Comparison of ENCODE assay signal across 8 cellular contexts in the genomic region with DNA sequence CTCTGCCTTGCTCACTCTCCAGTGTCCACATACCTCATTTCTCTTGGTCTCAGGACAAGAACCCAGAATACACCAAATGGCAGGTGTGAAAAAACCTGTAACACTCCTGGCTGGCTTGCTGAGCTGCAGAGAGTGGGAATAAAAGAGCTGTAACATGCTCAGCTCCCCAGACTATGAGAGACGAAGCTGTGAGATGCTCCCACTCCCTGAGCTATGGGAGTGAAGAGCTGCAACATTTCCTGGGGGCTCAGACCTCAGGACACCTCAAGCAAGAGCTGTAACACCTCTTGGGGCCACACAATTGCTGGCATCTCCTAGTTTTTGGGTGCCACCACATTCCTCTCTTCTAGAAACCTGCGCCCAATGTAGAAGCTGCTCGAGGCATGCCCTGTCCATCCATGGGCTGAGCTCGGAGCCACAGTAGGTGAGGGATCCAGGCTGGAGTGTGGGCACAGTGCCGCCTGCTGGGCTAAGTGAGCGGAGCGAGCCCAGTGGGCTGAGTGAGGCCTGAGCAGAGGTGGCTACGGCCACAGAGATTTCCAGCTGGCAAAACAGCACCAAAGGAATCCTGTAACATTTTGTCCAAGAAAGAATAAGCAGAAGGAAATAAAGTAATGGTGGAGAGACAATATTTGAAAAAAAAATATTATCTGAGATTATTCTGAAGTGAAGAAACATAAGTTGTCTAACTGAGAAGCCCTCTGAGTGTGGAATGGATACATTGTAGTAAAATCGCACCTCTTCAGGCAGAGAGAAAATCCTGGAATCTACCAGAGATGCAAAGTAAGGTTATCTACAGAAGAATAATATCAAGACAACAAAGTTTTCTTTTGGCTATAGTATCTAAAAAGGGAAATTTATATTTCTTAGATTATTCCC.
DNase-seq lines count a peak whose midpoint lies in the region; ATAC-seq and TF ChIP-seq lines count a peak whose summit lies in the region.

No MANE protein-coding gene starts in this region.

- H4K8ac ChIP-seq in neuronal stem cell (ENCODE audit: low read depth, low read length) = no peak overlapping the region

- H2AFZ ChIP-seq in neuronal stem cell (ENCODE audit: low read length) = peak overlapping the region; percentile 41

- H3K4me3 ChIP-seq in cardiac fibroblast (replicated peaks in 1 of 2; ENCODE audit: low read depth in 2 of 2, low read length in 2 of 2) = no peak overlapping the region
- H3K4me3 ChIP-seq in neuronal stem cell (ENCODE audit: low read length in 2 of 2) = no peak overlapping the region

- intact Hi-C loops in Right ventricle myocardium superior (cut with DNase I) = no loop called here
- intact Hi-C loops in cardiac septum (cut with DNase I) = no loop called here

- no peak overlapping the region for H3K4me3 Mint-ChIP-seq in activated naive CD8-positive, alpha-beta T cell treated with anti-CD3 and anti-CD28 coated beads for 36 hours

- no peaks in the 10 kb centered on the region for H3K79me1 ChIP-seq in neuronal stem cell (ENCODE audit: low read depth, low read length)

- H3K4me1 Mint-ChIP-seq in activated naive CD8-positive, alpha-beta T cell treated with anti-CD3 and anti-CD28 coated beads for 36 hours = no peaks in the 10 kb centered on the region

- no peak overlapping the region for H2BK5ac ChIP-seq in neuronal stem cell (ENCODE audit: low read length)

- no peaks in the 10 kb centered on the region for H3K27me3 ChIP-seq in neuronal stem cell (ENCODE audit: control insufficient read depth in 3 of 3, insufficient read depth in 3 of 3, low read depth in 1 of 3, low read length in 3 of 3)

- no peak overlapping the region for H3K4me2 ChIP-seq in neuronal stem cell (ENCODE audit: insufficient read depth, low read length, poor library complexity, severe bottlenecking)

- TF ChIP-seq CTCF in cardiac fibroblast (IDR thresholded peaks at IDR 0.05; ENCODE audit: low read depth, low read length) = peak; percentile 99

- H3K36me3 Mint-ChIP-seq in activated naive CD8-positive, alpha-beta T cell treated with anti-CD3 and anti-CD28 coated beads for 36 hours = no peaks in the 10 kb centered on the region

- H2BK15ac ChIP-seq in neuronal stem cell (ENCODE audit: low read length) = no peak overlapping the region

- no peaks in the 10 kb centered on the region for H3K4me1 ChIP-seq in neuronal stem cell (ENCODE audit: control insufficient read depth in 2 of 2, insufficient read depth in 1 of 2, low read depth in 1 of 2, low read length in 2 of 2)

- H3K9me3 ChIP-seq in neuronal stem cell (replicated peaks in 1 of 2; ENCODE audit: control insufficient read depth in 2 of 2, insufficient read depth in 1 of 2, low read depth in 1 of 2, low read length in 2 of 2) = no peaks in the 10 kb centered on the region

- H3K9ac ChIP-seq in neuronal stem cell (ENCODE audit: low read depth, low read length, poor library complexity) = no peak overlapping the region

- H3K4ac ChIP-seq in neuronal stem cell (ENCODE audit: low read length) = no peak overlapping the region

- H3K23ac ChIP-seq in neuronal stem cell (ENCODE audit: low read depth, low read length, poor library complexity) = no peak overlapping the region

- ATAC-seq in Right ventricle myocardium superior (ENCODE audit: poor library complexity) = no peak

- H3K18ac ChIP-seq in neuronal stem cell (ENCODE audit: low read length) = peak overlapping the region; percentile 70

- H3K9me3 Mint-ChIP-seq in activated naive CD8-positive, alpha-beta T cell treated with anti-CD3 and anti-CD28 coated beads for 36 hours = no peaks in the 10 kb centered on the region

- no peak overlapping the region for H4K91ac ChIP-seq in neuronal stem cell (ENCODE audit: low read depth, low read length, poor library complexity)

- H2BK120ac ChIP-seq in neuronal stem cell (ENCODE audit: low read depth, low read length) = no peak overlapping the region

- H2AK5ac ChIP-seq in neuronal stem cell (ENCODE audit: low read depth, low read length) = no peak overlapping the region

- H3K14ac ChIP-seq in neuronal stem cell (ENCODE audit: low read length) = no peak overlapping the region

- H3K27ac Mint-ChIP-seq in activated naive CD8-positive, alpha-beta T cell treated with anti-CD3 and anti-CD28 coated beads for 36 hours = no peak overlapping the region

- H3K36me3 ChIP-seq in neuronal stem cell (replicated peaks in 1 of 2; ENCODE audit: control insufficient read depth in 2 of 2, insufficient read depth in 2 of 2, low read length in 2 of 2) = no peaks in the 10 kb centered on the region

- no peaks in the 10 kb centered on the region for H3K27me3 Mint-ChIP-seq in activated naive CD8-positive, alpha-beta T cell treated with anti-CD3 and anti-CD28 coated beads for 36 hours

- H2BK12ac ChIP-seq in neuronal stem cell (ENCODE audit: low read length) = no peak overlapping the region

- no peak overlapping the region for H3K27ac ChIP-seq in neuronal stem cell (replicated peaks; ENCODE audit: low read length)

- no CpG with 5 or more reads among the region's 9 CpGs for WGBS in neuronal stem cell (ENCODE audit: extremely low coverage in 2 of 2, insufficient read length in 2 of 2, insufficient replicate concordance in 1 of 2), 2 donors

- peak; percentile 26 for DNase-seq in Right ventricle myocardium superior
- no peak for DNase-seq in cardiac septum (ENCODE audit: low spot score)
- DNase-seq in HT1080 (ENCODE audit: low read depth) = peak; percentile 61
- peak; percentile 54 to 81 for DNase-seq in cardiac fibroblast (ENCODE audit: low read depth in 2 of 2)
- DNase-seq in neuronal stem cell (ENCODE audit: low spot score) = peak; percentile 6
- DNase-seq in Kasumi-1 (lab: John Stamatoyannopoulos, UW) = no peak
- no peak for DNase-seq in activated naive CD8-positive, alpha-beta T cell treated with anti-CD3 and anti-CD28 coated beads for 36 hours
- DNase-seq in NCI-H1417 treated with DMSO at 0.1 percent for 48 hours (lab: John Stamatoyannopoulos, UW) = no peak

Comparison
In these comparisons a context has a peak if more than half of its experiments do, and no peak if none do; other contexts are left out.
1. DNase-seq: peak in Right ventricle myocardium superior (single experiment), HT1080 (single experiment), cardiac fibroblast (2 of 2) and neuronal stem cell (single experiment); none in cardiac septum (single experiment), Kasumi-1 (0 of 2), activated naive CD8-positive, alpha-beta T cell treated with anti-CD3 and anti-CD28 coated beads for 36 hours (single experiment) and NCI-H1417 treated with DMSO at 0.1 percent for 48 hours (single experiment).